ENCODE assay signal across 8 cellular contexts in genomic region chr15:55319537-55320325, GRCh38. TPM values are rescaled to one million over a fixed set of nuclear protein-coding genes. Genes with fewer than 3 reads are reported as not detected.
A peak's percentile ranks its signal among the peaks of the same experiment; 100 is the strongest.
DNase-seq lines count a peak whose midpoint lies in the region; ATAC-seq, FAIRE-seq and TF ChIP-seq lines count a peak whose summit lies in the region.

No MANE protein-coding gene starts in this region.

- no peaks in the 10 kb centered on the region for H3K9me3 ChIP-seq in astrocyte (ENCODE audit: insufficient read depth, low read depth, low read length)
- H3K9me3 ChIP-seq in thoracic aorta: no peaks in the 10 kb centered on the region

- H2AFZ ChIP-seq in astrocyte (ENCODE audit: low read depth, low read length): peak overlapping the region; percentile 99

- peaks cover 2% of the 10 kb centered on the region for H3K9me3 Mint-ChIP-seq in astrocyte (ENCODE audit: unreplicated experiment)

- H3K4me3 ChIP-seq in astrocyte (ENCODE audit: insufficient read depth, low read depth, low read length) (peak overlapping the region; percentile 100), thoracic aorta (peak overlapping the region; percentile 96)

- ATAC-seq in left colon: peak; percentile 34
- ATAC-seq in thoracic aorta (ENCODE audit: insufficient number of reproducible peaks, low FRiP score, low read depth): no peak

- no peaks in the 10 kb centered on the region for H3K27me3 Mint-ChIP-seq in astrocyte (ENCODE audit: low read depth, unreplicated experiment)

- H3K79me2 ChIP-seq in astrocyte (ENCODE audit: insufficient read depth, low read length): peaks cover 39% of the 10 kb centered on the region

- H3K9ac ChIP-seq in astrocyte (ENCODE audit: low read length): peak overlapping the region; percentile 99

- peaks cover 15% of the 10 kb centered on the region for H3K4me1 ChIP-seq in astrocyte (ENCODE audit: insufficient read depth, low read length)
- peaks cover 26 to 34% of the 10 kb centered on the region in 2 donors for H3K4me1 ChIP-seq in thoracic aorta (ENCODE audit: control insufficient read depth in 1 of 2, low read depth in 2 of 2)

- H3K27ac Mint-ChIP-seq in astrocyte (ENCODE audit: unreplicated experiment): peak overlapping the region; percentile 98

- FAIRE-seq in GM19239 (lab: Jason Lieb, UNC): peak; percentile 75
- FAIRE-seq in astrocyte (lab: Jason Lieb, UNC): no peak
- FAIRE-seq in GM12892 (lab: Jason Lieb, UNC): no peak

- H3K4me3 Mint-ChIP-seq in astrocyte (ENCODE audit: unreplicated experiment): peak overlapping the region; percentile 96

- H3K27me3 ChIP-seq in astrocyte (ENCODE audit: insufficient read depth, low read length) (no peaks in the 10 kb centered on the region), thoracic aorta (replicated peaks; ENCODE audit: insufficient read depth) (no peaks in the 10 kb centered on the region)

- TF ChIP-seq CTCF in astrocyte (IDR thresholded peaks at IDR 0.05; ENCODE audit: insufficient read depth, low read depth, low read length): no peak
- no peak for TF ChIP-seq CTCF in thoracic aorta (IDR thresholded peaks at IDR 0.05)

- no peaks in the 10 kb centered on the region for H4K20me1 ChIP-seq in astrocyte (ENCODE audit: insufficient read depth, low read length)

- H3K36me3 ChIP-seq in astrocyte (ENCODE audit: insufficient read depth, low read length) (no peaks in the 10 kb centered on the region), thoracic aorta (peaks cover 3% of the 10 kb centered on the region)

- H3K4me2 ChIP-seq in astrocyte (ENCODE audit: low read length): peak overlapping the region; percentile 87

- H3K36me3 Mint-ChIP-seq in astrocyte (ENCODE audit: low read depth, unreplicated experiment): peaks cover 2% of the 10 kb centered on the region

- TF ChIP-seq POLR2A in GM12892 (IDR thresholded peaks at IDR 0.05; ENCODE audit: low read depth, low read length): no peak

- peak; percentile 56 to 61 for DNase-seq in AML-193 (lab: John Stamatoyannopoulos, UW)
- peak; percentile 16 for DNase-seq in GM19239 (ENCODE audit: insufficient read length, low spot score)
- peak; percentile 25 to 26 for DNase-seq in Kasumi-1 (lab: John Stamatoyannopoulos, UW)
- DNase-seq in astrocyte (ENCODE audit: low read depth): no peak
- peak in 1 of 2 donors; percentile 29 for DNase-seq in left colon
- DNase-seq in thoracic aorta (ENCODE audit: low spot score): no peak
- no peak for DNase-seq in stimulated activated CD4-positive, alpha-beta T cell treated with anti-CD3 and anti-CD28 coated beads, Interleukin-4, amount 100 ng/mL, for 24 hours
- DNase-seq in GM12892 (ENCODE audit: insufficient read length): no peak

- intact Hi-C loops in left colon (cut with DNase I, micrococcal nuclease): no loop called here

- H3K27ac ChIP-seq in astrocyte (ENCODE audit: low read depth, low read length) (peak overlapping the region; percentile 96), thoracic aorta (peak overlapping the region; percentile 91 to 98)

- peaks cover 6% of the 10 kb centered on the region for H3K4me1 Mint-ChIP-seq in astrocyte (ENCODE audit: low read depth, unreplicated experiment)

RNA-seq across cellular contexts. Expression of gene PIGB, which starts 0.7 kb away (rescaled TPM):
- total RNA-seq in astrocyte: 10.6 and 13.6 TPM in 2 replicates
- 10 to 100 TPM; 14.5 to 15.9 TPM for total RNA-seq in left colon
- 10 to 100 TPM in 1 of 2 donors, 1 to 10 TPM in 1; 6.6 to 26.7 TPM for total RNA-seq in thoracic aorta
- polyA plus RNA-seq in GM12892 (2012; ENCODE audit: missing spikeins): 20.2 TPM

RNA-seq across cellular contexts. Expression of gene PIGBOS1, which starts 0.8 kb away (rescaled TPM):
- total RNA-seq in astrocyte: 8.9 and 9.5 TPM in 2 replicates
- 10 to 100 TPM in 1 of 2 donors, 1 to 10 TPM in 1; 8.9 to 10.1 TPM for total RNA-seq in left colon
- 10 to 100 TPM in 1 of 2 donors, 1 to 10 TPM in 1; 5.8 to 20.2 TPM for total RNA-seq in thoracic aorta
- polyA plus RNA-seq in GM12892 (2012; ENCODE audit: missing spikeins): 20.8 TPM

RNA-seq across cellular contexts. Expression of gene RAB27A, which starts 30.1 kb away (rescaled TPM):
- total RNA-seq in astrocyte (17.8 and 18.8 TPM in 2 replicates), left colon (10 to 100 TPM; 82.8 to 98.0 TPM), thoracic aorta (10 to 100 TPM; 21.0 to 40.7 TPM)
- polyA plus RNA-seq in GM12892 (2012; ENCODE audit: missing spikeins): 28.9 TPM

Comparison
In these comparisons a context has a peak if more than half of its experiments do, and no peak if none do; other contexts are left out.
1. DNase-seq: peak in AML-193 (2 of 2), GM19239 (single experiment) and Kasumi-1 (2 of 2); none in astrocyte (single experiment), thoracic aorta (single experiment), stimulated activated CD4-positive, alpha-beta T cell treated with anti-CD3 and anti-CD28 coated beads, Interleukin-4, amount 100 ng/mL, for 24 hours (single experiment) and GM12892 (single experiment).